16 cellular contexts compared by ENCODE assay signal in the genomic region with DNA sequence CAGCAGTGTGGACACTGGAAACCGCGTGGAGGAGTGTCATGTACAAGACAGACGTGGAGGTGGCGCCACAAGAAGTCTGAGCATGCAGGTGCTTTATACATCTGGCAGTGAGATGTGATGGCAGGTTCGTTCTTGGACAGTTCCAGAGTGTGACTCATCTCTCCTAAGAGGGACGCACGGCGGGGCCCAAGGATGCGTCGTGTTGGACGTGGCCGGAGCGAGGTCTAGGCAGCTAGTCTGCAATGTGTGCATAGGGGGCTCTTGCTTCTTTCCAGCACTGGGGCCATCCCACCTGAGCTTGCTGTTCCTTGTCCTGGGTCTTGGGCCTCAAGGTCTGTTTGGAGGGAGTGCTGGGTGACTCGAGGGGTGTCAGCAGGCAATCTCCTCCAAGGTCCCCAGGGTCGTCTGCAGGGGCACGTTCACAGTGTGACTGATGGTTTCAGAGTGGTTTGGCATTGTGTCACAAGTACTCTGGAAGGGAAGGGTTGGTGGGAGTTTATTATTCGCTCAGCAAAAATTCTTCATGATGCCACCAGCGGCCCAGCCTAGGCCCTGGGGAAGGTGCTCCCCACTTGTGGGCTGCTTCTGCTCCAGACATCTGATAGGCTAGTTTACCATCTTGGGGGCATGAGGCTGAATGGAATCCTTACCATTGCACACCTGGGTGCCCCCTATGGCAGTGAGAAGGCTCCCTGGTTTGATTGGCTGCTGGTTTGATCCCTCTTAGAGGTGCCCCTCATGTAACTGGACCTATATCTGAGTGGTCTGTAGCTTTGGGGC. TPM values are rescaled to one million over a fixed set of nuclear protein-coding genes. Genes with fewer than 3 reads are reported as not detected.
DNase-seq lines count a peak whose midpoint lies in the region; ATAC-seq, FAIRE-seq and TF ChIP-seq lines count a peak whose summit lies in the region.
"Had no signal": no experiment of that assay in that cellular context is flagged by ENCODE, and none has a peak within 500 bp of the region (broad histone marks: within the 10 kb centered on the region; RNA-seq: fewer than 3 reads in every experiment).

No MANE protein-coding gene starts in this region.

- H3K36me3 Mint-ChIP-seq in endothelial cell (ENCODE audit: low read depth, unreplicated experiment): no peaks in the 10 kb centered on the region
- no peaks in the 10 kb centered on the region for H3K36me3 Mint-ChIP-seq in activated CD8-positive, alpha-beta T cell treated with anti-CD3 and anti-CD28 coated beads, Interleukin-2, amount 10 ng/mL, durations not matched to agents 7 days and 5 days (ENCODE audit: low read depth)

- H3K23ac ChIP-seq in neuronal stem cell (ENCODE audit: low read depth, low read length, poor library complexity): no peak overlapping the region

- H3K4ac ChIP-seq in neuronal stem cell (ENCODE audit: low read length): no peak overlapping the region

- intact Hi-C loops in left ventricle myocardium superior (cut with micrococcal nuclease): no loop called here

- POLR2A ChIA-PET in activated CD8-positive, alpha-beta T cell treated with anti-CD3 and anti-CD28 coated beads, Interleukin-2, amount 10 ng/mL, durations not matched to agents 7 days and 5 days (lab: Charles Lee): no interaction called here

- H3K36me3 ChIP-seq in neuronal stem cell (replicated peaks in 1 of 2; ENCODE audit: control insufficient read depth in 2 of 2, insufficient read depth in 2 of 2, low read length in 2 of 2): no peaks in the 10 kb centered on the region

- peak overlapping the region; percentile 7 for H2BK5ac ChIP-seq in neuronal stem cell (ENCODE audit: low read length)

- no peaks in the 10 kb centered on the region for H3K9me3 Mint-ChIP-seq in endothelial cell (ENCODE audit: unreplicated experiment)
- no peaks in the 10 kb centered on the region for H3K9me3 Mint-ChIP-seq in activated CD8-positive, alpha-beta T cell treated with anti-CD3 and anti-CD28 coated beads, Interleukin-2, amount 10 ng/mL, durations not matched to agents 7 days and 5 days (ENCODE audit: insufficient read depth)

- H3K14ac ChIP-seq in neuronal stem cell (ENCODE audit: low read length): no peak overlapping the region

- H3K9me3 ChIP-seq in neuronal stem cell (replicated peaks in 1 of 2; ENCODE audit: control insufficient read depth in 2 of 2, insufficient read depth in 1 of 2, low read depth in 1 of 2, low read length in 2 of 2): no peaks in the 10 kb centered on the region
- H3K9me3 ChIP-seq: Caco-2 had no signal

- H3K27me3 ChIP-seq in neuronal stem cell (ENCODE audit: control insufficient read depth in 3 of 3, insufficient read depth in 3 of 3, low read depth in 1 of 3, low read length in 3 of 3): peaks cover 0 to 11% (median 0%) of the 10 kb centered on the region in 3 experiments

- peak overlapping the region; percentile 49 for H3K27ac Mint-ChIP-seq in endothelial cell (ENCODE audit: unreplicated experiment)
- no peak overlapping the region for H3K27ac Mint-ChIP-seq in activated CD8-positive, alpha-beta T cell treated with anti-CD3 and anti-CD28 coated beads, Interleukin-2, amount 10 ng/mL, durations not matched to agents 7 days and 5 days

- H3K18ac ChIP-seq in neuronal stem cell (ENCODE audit: low read length): peak overlapping the region; percentile 22

- H3K79me1 ChIP-seq in neuronal stem cell (ENCODE audit: low read depth, low read length): no peaks in the 10 kb centered on the region

- H2BK120ac ChIP-seq in neuronal stem cell (ENCODE audit: low read depth, low read length): no peak overlapping the region

- no peak overlapping the region for H3K4me3 ChIP-seq in neuronal stem cell (ENCODE audit: low read length in 2 of 2)

- H3K4me1 Mint-ChIP-seq in endothelial cell (ENCODE audit: unreplicated experiment): no peaks in the 10 kb centered on the region
- H3K4me1 Mint-ChIP-seq in activated CD8-positive, alpha-beta T cell treated with anti-CD3 and anti-CD28 coated beads, Interleukin-2, amount 10 ng/mL, durations not matched to agents 7 days and 5 days (ENCODE audit: low read depth): no peaks in the 10 kb centered on the region

- ATAC-seq in activated CD8-positive, alpha-beta T cell treated with anti-CD3 and anti-CD28 coated beads, Interleukin-2, amount 10 ng/mL, durations not matched to agents 7 days and 5 days: no peak
- ATAC-seq in HG03045 (IDR thresholded peaks at IDR 0.05; ENCODE audit: unreplicated experiment) (no peak), HG03097 (IDR thresholded peaks at IDR 0.05; ENCODE audit: low FRiP score, unreplicated experiment) (no peak), left ventricle myocardium superior (no peak)

- H2AFZ ChIP-seq in neuronal stem cell (ENCODE audit: low read length): no peak overlapping the region

- peaks cover 0 to 3% of the 10 kb centered on the region in 2 donors for H3K4me1 ChIP-seq in neuronal stem cell (ENCODE audit: control insufficient read depth in 2 of 2, insufficient read depth in 1 of 2, low read depth in 1 of 2, low read length in 2 of 2)

- no peak overlapping the region for H2AK5ac ChIP-seq in neuronal stem cell (ENCODE audit: low read depth, low read length)

- no peak overlapping the region for H4K8ac ChIP-seq in neuronal stem cell (ENCODE audit: low read depth, low read length)

- FAIRE-seq in RCC 7860 (lab: Jason Lieb, UNC): no peak

- TF ChIP-seq CTCF in endothelial cell (IDR thresholded peaks at IDR 0.05; ENCODE audit: unreplicated experiment): no peak

- H3K9ac ChIP-seq in neuronal stem cell (ENCODE audit: low read depth, low read length, poor library complexity): no peak overlapping the region

- no CpG with 5 or more reads among the region's 18 CpGs for WGBS in neuronal stem cell (ENCODE audit: extremely low coverage in 2 of 2, insufficient read length in 2 of 2, insufficient replicate concordance in 1 of 2), 2 donors

- H3K4me3 Mint-ChIP-seq in endothelial cell (ENCODE audit: unreplicated experiment): no peak overlapping the region
- H3K4me3 Mint-ChIP-seq in activated CD8-positive, alpha-beta T cell treated with anti-CD3 and anti-CD28 coated beads, Interleukin-2, amount 10 ng/mL, durations not matched to agents 7 days and 5 days: no peak overlapping the region

- H3K27me3 Mint-ChIP-seq in endothelial cell (ENCODE audit: unreplicated experiment): peaks cover 5% of the 10 kb centered on the region
- no peaks in the 10 kb centered on the region for H3K27me3 Mint-ChIP-seq in activated CD8-positive, alpha-beta T cell treated with anti-CD3 and anti-CD28 coated beads, Interleukin-2, amount 10 ng/mL, durations not matched to agents 7 days and 5 days (ENCODE audit: low read depth)

- no peak overlapping the region for H2BK15ac ChIP-seq in neuronal stem cell (ENCODE audit: low read length)

- CTCF ChIA-PET in activated CD8-positive, alpha-beta T cell treated with anti-CD3 and anti-CD28 coated beads, Interleukin-2, amount 10 ng/mL, durations not matched to agents 7 days and 5 days (lab: Charles Lee): no interaction called here

- no peak overlapping the region for H3K27ac ChIP-seq in neuronal stem cell (replicated peaks; ENCODE audit: low read length)

- no peak overlapping the region for H2BK12ac ChIP-seq in neuronal stem cell (ENCODE audit: low read length)

- H4K91ac ChIP-seq in neuronal stem cell (ENCODE audit: low read depth, low read length, poor library complexity): no peak overlapping the region

- no peak overlapping the region for H3K4me2 ChIP-seq in neuronal stem cell (ENCODE audit: insufficient read depth, low read length, poor library complexity, severe bottlenecking)

- DNase-seq in Daoy (ENCODE audit: low read depth) (peak; percentile 15), RCC 7860 (ENCODE audit: low spot score) (peak; percentile 14), endothelial cell (ENCODE audit: low spot score) (no peak), neuronal stem cell (ENCODE audit: low spot score) (no peak), left ventricle myocardium superior (no peak)
- no peak for DNase-seq in activated CD8-positive, alpha-beta T cell treated with anti-CD3 and anti-CD28 coated beads, Interleukin-2, amount 10 ng/mL, durations not matched to agents 7 days and 5 days
- DNase-seq: Caco-2, DMS53, HCEC 1CT, MM.1S, NCI-H1092 treated with DMSO at 0.1 percent for 48 hours, NCI-H2081 treated with DMSO at 0.1 percent for 48 hours, NCI-H345, NCI-H526 had no signal

RNA-seq across cellular contexts. Expression of a gene that starts 22.1 kb away (rescaled TPM):
- not detected in 2 replicates for total RNA-seq in Daoy (2014; rRNA removed; shearing (Covaris generic))
- total RNA-seq in endothelial cell (ENCODE audit: unreplicated experiment) (not detected), left ventricle myocardium superior (not detected)
- not detected for polyA plus RNA-seq in neuronal stem cell (2013, experiment 1 of 2)
- not detected for polyA plus RNA-seq in neuronal stem cell (2013, experiment 2 of 2)
- not detected for total RNA-seq in activated CD8-positive, alpha-beta T cell treated with anti-CD3 and anti-CD28 coated beads, Interleukin-2, amount 10 ng/mL, durations not matched to agents 7 days and 5 days

Comparison
In these comparisons a context has a peak if more than half of its experiments do, and no peak if none do; other contexts are left out.
1. DNase-seq: peak in Daoy (single experiment) and RCC 7860 (single experiment); none in endothelial cell (single experiment), neuronal stem cell (single experiment), activated CD8-positive, alpha-beta T cell treated with anti-CD3 and anti-CD28 coated beads, Interleukin-2, amount 10 ng/mL, durations not matched to agents 7 days and 5 days (single experiment) and left ventricle myocardium superior (single experiment).